In genomic region chr5:172451771-172452197, GRCh38 we compare ENCODE assay signal across 10 cellular contexts. TPM values are rescaled to one million over a fixed set of nuclear protein-coding genes. Genes with fewer than 3 reads are reported as not detected.
DNase-seq lines count a peak whose midpoint lies in the region; FAIRE-seq and TF ChIP-seq lines count a peak whose summit lies in the region.
"Had no signal": no experiment of that assay in that cellular context is flagged by ENCODE, and none has a peak within 500 bp of the region (broad histone marks: within the 10 kb centered on the region; RNA-seq: fewer than 3 reads in every experiment).

No MANE protein-coding gene starts in this region.

- peak overlapping the region in 1 of 4 donors; percentile 12 for H3K4me3 ChIP-seq in adrenal gland
- H3K4me3 ChIP-seq in hepatocyte: no peak overlapping the region
- peak overlapping the region; percentile 85 to 95 (median 89) for H3K4me3 ChIP-seq in stomach
- no peak overlapping the region for H3K4me3 ChIP-seq in OCI-LY7 (ENCODE audit: low read depth, low read length, poor library complexity, severe bottlenecking)

- H3K27ac ChIP-seq in adrenal gland (peak overlapping the region; percentile 76 to 97 (median 97)), hepatocyte (peak overlapping the region; percentile 93), stomach (peak overlapping the region in 4 of 5 donors; percentile 80 to 94 (median 90)), OCI-LY7 (ENCODE audit: low read depth, low read length, poor library complexity, severe bottlenecking) (no peak overlapping the region)
- H3K27ac ChIP-seq: 22Rv1, neutrophil had no signal

- peaks cover 64% of the 10 kb centered on the region for H3K79me2 ChIP-seq in hepatocyte
- no peaks in the 10 kb centered on the region for H3K79me2 ChIP-seq in OCI-LY7 (ENCODE audit: insufficient read depth, low read depth, low read length)

- H3K4me2 ChIP-seq in hepatocyte: peak overlapping the region; percentile 88
- H3K4me2 ChIP-seq in OCI-LY7 (ENCODE audit: low read length): no peak overlapping the region

- FAIRE-seq in frontal cortex (lab: Jason Lieb, UNC): no peak

- TF ChIP-seq EP300 in stomach (IDR thresholded peaks at IDR 0.05): no peak

- H3K36me3 ChIP-seq in adrenal gland (replicated peaks in 1 of 2) (no peaks in the 10 kb centered on the region), hepatocyte (replicated peaks; ENCODE audit: insufficient read depth, low read depth) (no peaks in the 10 kb centered on the region), stomach (peaks cover 0 to 15% (median 0%) of the 10 kb centered on the region in 4 donors), OCI-LY7 (ENCODE audit: insufficient read depth, low read length) (no peaks in the 10 kb centered on the region)
- H3K36me3 ChIP-seq: neutrophil had no signal

- no peaks in the 10 kb centered on the region for H3K27me3 ChIP-seq in adrenal gland
- no peaks in the 10 kb centered on the region for H3K27me3 ChIP-seq in hepatocyte
- H3K27me3 ChIP-seq in stomach: peaks cover 0 to 11% (median 0%) of the 10 kb centered on the region in 3 donors

- H3K9me3 ChIP-seq in adrenal gland (replicated peaks in 1 of 3) (no peaks in the 10 kb centered on the region), hepatocyte (ENCODE audit: low read depth) (no peaks in the 10 kb centered on the region), stomach (no peaks in the 10 kb centered on the region), OCI-LY7 (ENCODE audit: low read length) (no peaks in the 10 kb centered on the region)
- H3K9me3 ChIP-seq: neutrophil had no signal

- H2AFZ ChIP-seq in hepatocyte (no peak overlapping the region), OCI-LY7 (ENCODE audit: low read length) (no peak overlapping the region)

- intact Hi-C loops in adrenal gland (cut with DNase I) (no loop called here), stomach (cut with DNase I; ENCODE audit: low total_unique reads) (loop anchor here (10.0 kb wide), 1 partner anchor 503 kb away; the partner anchor contains the start of gene RPL26L1), OCI-LY7 (cut with micrococcal nuclease; ENCODE audit: unreplicated experiment) (no loop called here)

- H3K9me2 ChIP-seq in hepatocyte (replicated peaks; ENCODE audit: insufficient read depth): no peaks in the 10 kb centered on the region
- H3K9me2 ChIP-seq in OCI-LY7 (ENCODE audit: insufficient read depth, low read length): no peaks in the 10 kb centered on the region

- TF ChIP-seq POLR2A in adrenal gland (IDR thresholded peaks at IDR 0.05) (peak; percentile 28 to 75), stomach (IDR thresholded peaks at IDR 0.05) (no peak)

- DNase-seq in DMS53 (lab: John Stamatoyannopoulos, UW) (peak; percentile 65), DMS53 treated with DMSO at 0.1 percent for 48 hours (lab: John Stamatoyannopoulos, UW; ENCODE audit: unreplicated experiment) (no peak), adrenal gland (peak; percentile 76 to 91 (median 90)), hepatocyte (ENCODE audit: low spot score) (peak; percentile 71), stomach (peak; percentile 21), frontal cortex (ENCODE audit: low spot score in 2 of 2) (no peak), DMS 273 (lab: John Stamatoyannopoulos, UW; ENCODE audit: unreplicated experiment) (no peak), OCI-LY7 (ENCODE audit: low spot score) (no peak)

- peaks cover 35 to 70% of the 10 kb centered on the region in 2 donors for H3K4me1 ChIP-seq in adrenal gland (replicated peaks in 1 of 2)
- peaks cover 20% of the 10 kb centered on the region for H3K4me1 ChIP-seq in hepatocyte (ENCODE audit: insufficient read depth)
- H3K4me1 ChIP-seq in stomach: peaks cover 23 to 83% (median 51%) of the 10 kb centered on the region in 4 donors
- no peaks in the 10 kb centered on the region for H3K4me1 ChIP-seq in OCI-LY7 (ENCODE audit: insufficient read depth, low read length, poor library complexity, severe bottlenecking)

- H4K20me1 ChIP-seq in hepatocyte (ENCODE audit: insufficient read depth, poor library complexity, severe bottlenecking) (peaks cover 44% of the 10 kb centered on the region), OCI-LY7 (ENCODE audit: insufficient read depth, low read length) (no peaks in the 10 kb centered on the region)

- POLR2A ChIA-PET in OCI-LY7 (lab: Charles Lee): no interaction called here

- TF ChIP-seq CTCF in adrenal gland (IDR thresholded peaks at IDR 0.05) (no peak), hepatocyte (IDR thresholded peaks at IDR 0.05; ENCODE audit: poor library complexity) (no peak), stomach (IDR thresholded peaks at IDR 0.05) (no peak), OCI-LY7 (conservative IDR thresholded peaks at IDR 0.05; ENCODE audit: low read length) (no peak)

- CTCF ChIA-PET in OCI-LY7 (lab: Charles Lee; ENCODE audit: unreplicated experiment): interaction anchor here (0.8 kb wide), 1 partner anchor 9 kb away, joined by 3 read pairs; no protein-coding TSS in a partner anchor

- no TSS peak for BruUV-seq in OCI-LY7 (replicated peaks; lab: Mats Ljungman, UMichigan)

- 56 to 79% (median 69%) methylated on average over 1 to 3 of the region's 3 CpGs for WGBS in adrenal gland, 4 donors
- 93% methylated on average over 3 of the region's 3 CpGs for WGBS in hepatocyte (ENCODE audit: low lambda C conversion rate, missing lambda C conversion rate)
- WGBS in stomach, 5 donors: 76 to 88% (median 85%) methylated on average over 3 of the region's 3 CpGs

RNA-seq across cellular contexts. Expression of gene SH3PXD2B, which starts 2.5 kb away (rescaled TPM):
- total RNA-seq in adrenal gland: 100 to 1,000 TPM in 1 of 8 donors, 10 to 100 TPM in 7; 41.1 to 111 (median 64.7) TPM
- 10 to 100 TPM; 15.2 to 37.9 (median 28.4) TPM for polyA plus RNA-seq in adrenal gland
- 23.0 and 28.5 TPM in 2 replicates for total RNA-seq in hepatocyte
- 27.8 and 33.5 TPM in 2 replicates for polyA plus RNA-seq in hepatocyte
- 10 to 100 TPM in 4 of 5 donors, 1 to 10 TPM in 1; 7.2 to 63.0 (median 35.1) TPM for total RNA-seq in stomach
- 10 to 100 TPM in 1 of 3 donors, 1 to 10 TPM in 2; 6.7 to 15.8 (median 7.4) TPM for polyA plus RNA-seq in stomach
- 13.0 TPM for total RNA-seq in frontal cortex
- total RNA-seq in OCI-LY7 (2014; rRNA removed; shearing (Covaris generic)): not detected in 2 replicates
- total RNA-seq in OCI-LY7 (2022): 0.10 and 0.11 TPM in 2 replicates

Comparison
In these comparisons a context has a peak if more than half of its experiments do, and no peak if none do; other contexts are left out.
1. DNase-seq: peak in DMS53 (single experiment), adrenal gland (7 of 7), hepatocyte (single experiment) and stomach (single experiment); none in DMS53 treated with DMSO at 0.1 percent for 48 hours (single experiment), frontal cortex (0 of 2), DMS 273 (single experiment) and OCI-LY7 (single experiment).
2. H3K4me3 ChIP-seq: peak in stomach (4 of 4); none in hepatocyte (single experiment) and OCI-LY7 (single experiment).
3. POLR2A ChIP-seq: peak in adrenal gland (2 of 2); none in stomach (0 of 4).
4. RNA of gene SH3PXD2B, which starts 2.5 kb away (total RNA-seq): 41.1 to 111 TPM in adrenal gland, 7.2 to 63.0 TPM in stomach, 23.0 to 28.5 TPM in hepatocyte and 13.0 TPM in frontal cortex (single experiment); 0.10 to 0.11 TPM in OCI-LY7; every median in the first group is over 4 times any median in the second.